34 cellular contexts compared by ENCODE assay signal in genomic region chr10:128566376-128566968, GRCh38.
"Had no signal": no experiment of that assay in that cellular context is flagged by ENCODE, and none has a peak within 500 bp of the region (broad histone marks: within the 10 kb centered on the region; RNA-seq: fewer than 3 reads in every experiment).

No MANE protein-coding gene starts in this region.

- H3K36me3 ChIP-seq: adrenal gland, ascending aorta, breast epithelium, cardiac muscle cell, esophagus muscularis mucosa, gastrocnemius medialis, WERI-Rb-1 had no signal

- H3K27ac ChIP-seq: adrenal gland, ascending aorta, breast epithelium, cardiac muscle cell, esophagus muscularis mucosa, foreskin keratinocyte, gastrocnemius medialis, WERI-Rb-1 had no signal

- H3K4me1 Mint-ChIP-seq: activated B cell treated with CpG ODN at 0.5 μM for 24 hours; activated naive CD4-positive, alpha-beta T cell treated with anti-CD3 and anti-CD28 coated beads, Interleukin-2, amount 50 U/mL, for 24 hours; activated naive CD8-positive, alpha-beta T cell treated with anti-CD3 and anti-CD28 coated beads for 36 hours; activated naive CD8-positive, alpha-beta T cell treated with anti-CD3 and anti-CD28 coated beads, Interleukin-2, amount 50 U/mL, for 24 hours; activated T-helper 17 cell treated with anti-CD3 and anti-CD28 coated beads, Interleukin-2, amount 50 U/mL, for 72 hours; T-helper 17 cell had no signal

- H3K4me3 Mint-ChIP-seq: activated B cell treated with CpG ODN at 0.5 μM for 24 hours; activated CD8-positive, alpha-beta T cell treated with anti-CD3 and anti-CD28 coated beads for 36 hours; activated naive CD4-positive, alpha-beta T cell treated with anti-CD3 and anti-CD28 coated beads for 36 hours; activated naive CD4-positive, alpha-beta T cell treated with anti-CD3 and anti-CD28 coated beads, Interleukin-2, amount 50 U/mL, for 24 hours; activated naive CD8-positive, alpha-beta T cell treated with anti-CD3 and anti-CD28 coated beads for 36 hours; activated naive CD8-positive, alpha-beta T cell treated with anti-CD3 and anti-CD28 coated beads, Interleukin-2, amount 50 U/mL, for 24 hours; activated T-cell treated with anti-CD3 and anti-CD28 coated beads, Interleukin-2, amount 50 U/mL, for 4 hours; activated T-helper 17 cell treated with anti-CD3 and anti-CD28 coated beads, Interleukin-2, amount 50 U/mL, for 72 hours; brain; effector memory CD8-positive, alpha-beta T cell; T-helper 17 cell; T-helper 2 cell treated with Interferon-gamma antibody and Interleukin-4, amounts not matched to agents 5 μg/mL and 100 μg/mL, for 36 hours had no signal

- ATAC-seq: activated CD4-positive, CD25-positive, alpha-beta regulatory T cell treated with anti-CD3 and anti-CD28 coated beads, Interleukin-2, amount 50 U/mL, for 24 hours; activated CD8-positive, alpha-beta T cell treated with anti-CD3 and anti-CD28 coated beads for 36 hours; activated naive CD8-positive, alpha-beta T cell treated with anti-CD3 and anti-CD28 coated beads, Interleukin-2, amount 50 U/mL, for 24 hours; activated T-cell treated with anti-CD3 and anti-CD28 coated beads, Interleukin-2, amount 50 U/mL, for 4 hours; activated T-helper 17 cell treated with anti-CD3 and anti-CD28 coated beads, Interleukin-2, amount 50 U/mL, for 72 hours; effector memory CD8-positive, alpha-beta T cell; foreskin keratinocyte; gastrocnemius medialis; T-helper 17 cell had no signal

- H3K9me3 ChIP-seq: adrenal gland, ascending aorta, breast epithelium, gastrocnemius medialis had no signal

- H3K27me3 ChIP-seq: adrenal gland, ascending aorta, breast epithelium, cardiac muscle cell, foreskin keratinocyte had no signal

- H3K9me3 Mint-ChIP-seq: activated CD8-positive, alpha-beta T cell treated with anti-CD3 and anti-CD28 coated beads for 36 hours; activated naive CD4-positive, alpha-beta T cell treated with anti-CD3 and anti-CD28 coated beads for 36 hours; activated naive CD8-positive, alpha-beta T cell treated with anti-CD3 and anti-CD28 coated beads, Interleukin-2, amount 50 U/mL, for 24 hours; activated T-cell treated with anti-CD3 and anti-CD28 coated beads, Interleukin-2, amount 50 U/mL, for 4 hours; effector memory CD8-positive, alpha-beta T cell; T-helper 2 cell treated with Interferon-gamma antibody and Interleukin-4, amounts not matched to agents 5 μg/mL and 100 μg/mL, for 36 hours had no signal

- H3K27ac Mint-ChIP-seq: activated B cell treated with CpG ODN at 0.5 μM for 24 hours; activated CD8-positive, alpha-beta T cell treated with anti-CD3 and anti-CD28 coated beads for 36 hours; activated naive CD4-positive, alpha-beta T cell treated with anti-CD3 and anti-CD28 coated beads for 36 hours; activated naive CD4-positive, alpha-beta T cell treated with anti-CD3 and anti-CD28 coated beads, Interleukin-2, amount 50 U/mL, for 24 hours; activated naive CD8-positive, alpha-beta T cell treated with anti-CD3 and anti-CD28 coated beads for 36 hours; activated naive CD8-positive, alpha-beta T cell treated with anti-CD3 and anti-CD28 coated beads, Interleukin-2, amount 50 U/mL, for 24 hours; activated T-helper 17 cell treated with anti-CD3 and anti-CD28 coated beads, Interleukin-2, amount 50 U/mL, for 72 hours; effector memory CD8-positive, alpha-beta T cell; T-helper 17 cell; T-helper 2 cell treated with Interferon-gamma antibody and Interleukin-4, amounts not matched to agents 5 μg/mL and 100 μg/mL, for 36 hours had no signal

- H3K27me3 Mint-ChIP-seq: activated B cell treated with CpG ODN at 0.5 μM for 24 hours; activated CD8-positive, alpha-beta T cell treated with anti-CD3 and anti-CD28 coated beads for 36 hours; activated naive CD8-positive, alpha-beta T cell treated with anti-CD3 and anti-CD28 coated beads, Interleukin-2, amount 50 U/mL, for 24 hours; activated T-helper 17 cell treated with anti-CD3 and anti-CD28 coated beads, Interleukin-2, amount 50 U/mL, for 72 hours; T-helper 17 cell had no signal

- DNase-seq: activated B cell treated with CpG ODN at 0.5 μM for 24 hours; activated CD4-positive, alpha-beta T cell treated with anti-CD3 and anti-CD28 coated beads for 48 hours; activated CD4-positive, alpha-beta T cell treated with anti-CD3 and anti-CD28 coated beads, Interleukin-2, amount 50 U/mL, for 1 hour; activated CD4-positive, alpha-beta T cell treated with anti-CD3 and anti-CD28 coated beads, Interleukin-2, amount 50 U/mL, for 48 hours; activated CD8-positive, alpha-beta memory T cell treated with anti-CD3 and anti-CD28 coated beads for 24 hours; activated CD8-positive, alpha-beta T cell treated with anti-CD3 and anti-CD28 coated beads for 36 hours; activated effector memory CD4-positive, alpha-beta T cell treated with Interleukin-2 at 50 U/mL for 16 hours; activated naive CD4-positive, alpha-beta T cell treated with anti-CD3 and anti-CD28 coated beads for 36 hours; activated naive CD8-positive, alpha-beta T cell treated with anti-CD3 and anti-CD28 coated beads for 36 hours; activated naive CD8-positive, alpha-beta T cell treated with anti-CD3 and anti-CD28 coated beads, Interleukin-2, amount 50 U/mL, for 24 hours; activated T-cell treated with anti-CD3 and anti-CD28 coated beads, Interleukin-2, amount 50 U/mL, for 4 hours; adrenal gland; amygdala; cortex of kidney; dermis blood vessel endothelial cell; effector CD4-positive, alpha-beta T cell; effector memory CD8-positive, alpha-beta T cell; erythroblast; foreskin keratinocyte; gastrocnemius medialis; glutamatergic neuron; T-helper 1 cell; T-helper 17 cell; T1000; WERI-Rb-1 had no signal

- H3K4me3 ChIP-seq: adrenal gland, ascending aorta, breast epithelium, cardiac muscle cell, esophagus muscularis mucosa, gastrocnemius medialis had no signal

- H3K36me3 Mint-ChIP-seq: activated naive CD4-positive, alpha-beta T cell treated with anti-CD3 and anti-CD28 coated beads, Interleukin-2, amount 50 U/mL, for 24 hours; activated naive CD8-positive, alpha-beta T cell treated with anti-CD3 and anti-CD28 coated beads for 36 hours had no signal

- H3K4me1 ChIP-seq: adrenal gland, ascending aorta, breast epithelium, esophagus muscularis mucosa, foreskin keratinocyte, gastrocnemius medialis had no signal
